Comparison of ENCODE assay signal across 11 cellular contexts in genomic region chr9:134551657-134552348, GRCh38.
DNase-seq lines count a peak whose midpoint lies in the region; ATAC-seq and TF ChIP-seq lines count a peak whose summit lies in the region.
"Had no signal": no experiment of that assay in that cellular context is flagged by ENCODE, and none has a peak within 500 bp of the region (broad histone marks: within the 10 kb centered on the region; RNA-seq: fewer than 3 reads in every experiment).

No MANE protein-coding gene starts in this region.

- TF ChIP-seq CTCF in fibroblast of lung (conservative IDR thresholded peaks at IDR 0.05 in 1 of 2, IDR thresholded peaks at IDR 0.05 in 1 of 2; ENCODE audit: low read depth in 1 of 2, low read length in 2 of 2): no peak
- TF ChIP-seq CTCF in neural progenitor cell (IDR thresholded peaks at IDR 0.05): no peak

- H3K27ac Mint-ChIP-seq in neural progenitor cell: peak overlapping the region; percentile 37
- no peak overlapping the region for H3K27ac Mint-ChIP-seq in stimulated activated effector memory CD8-positive, alpha-beta T cell treated with anti-CD3 and anti-CD28 coated beads, Interleukin-12 subunit alpha, Interleukin-12 subunit beta, amount 100 ng/mL, for 72 hours

- H3K4me1 ChIP-seq in fibroblast of lung (ENCODE audit: control insufficient read depth, extremely low read depth, insufficient read depth, low read length): peaks cover 26% of the 10 kb centered on the region
- no peaks in the 10 kb centered on the region for H3K4me1 ChIP-seq in neural progenitor cell
- H3K4me1 ChIP-seq: pancreas had no signal

- no peak overlapping the region for H3K9ac ChIP-seq in fibroblast of lung (ENCODE audit: insufficient read depth, low read length)
- H3K9ac ChIP-seq in neural progenitor cell: no peak overlapping the region

- H3K4me3 ChIP-seq in fibroblast of lung (replicated peaks in 1 of 4; ENCODE audit: control extremely low read depth in 1 of 4, insufficient read depth in 1 of 4, low read depth in 3 of 4, low read length in 4 of 4) (no peak overlapping the region), neural progenitor cell (no peak overlapping the region)
- H3K4me3 ChIP-seq: pancreas had no signal

- H3K9me3 ChIP-seq in fibroblast of lung (ENCODE audit: control insufficient read depth, insufficient read depth, low read depth, low read length): no peaks in the 10 kb centered on the region
- H3K9me3 ChIP-seq in neural progenitor cell (ENCODE audit: low read depth): no peaks in the 10 kb centered on the region
- H3K9me3 ChIP-seq: pancreas had no signal

- H3K27ac ChIP-seq in fibroblast of lung (ENCODE audit: insufficient read depth, low read length) (peak overlapping the region; percentile 42), neural progenitor cell (no peak overlapping the region)
- H3K27ac ChIP-seq: epithelial cell of prostate, pancreas had no signal

- DNase-seq in CD1c-positive myeloid dendritic cell (ENCODE audit: extremely low spot score): peak; percentile 9
- peak; percentile 78 to 80 for DNase-seq in NOMO-1 (lab: John Stamatoyannopoulos, UW; ENCODE audit: unreplicated experiment in 2 of 2)
- peak; percentile 83 to 98 for DNase-seq in fibroblast of lung (ENCODE audit: low read depth in 2 of 2)
- DNase-seq in neural progenitor cell (ENCODE audit: low spot score): no peak
- no peak for DNase-seq in NCI-H82 (lab: John Stamatoyannopoulos, UW)
- DNase-seq in stimulated activated effector memory CD8-positive, alpha-beta T cell treated with anti-CD3 and anti-CD28 coated beads, Interleukin-12 subunit alpha, Interleukin-12 subunit beta, amount 100 ng/mL, for 72 hours (ENCODE audit: low spot score in 2 of 2): no peak
- DNase-seq: NCI-H524 had no signal

- no peak for ATAC-seq in HG02642 (IDR thresholded peaks at IDR 0.05; ENCODE audit: poor library complexity, unreplicated experiment)
- ATAC-seq in GM21717 (IDR thresholded peaks at IDR 0.05; ENCODE audit: unreplicated experiment): no peak
- ATAC-seq in stimulated activated effector memory CD8-positive, alpha-beta T cell treated with anti-CD3 and anti-CD28 coated beads, Interleukin-12 subunit alpha, Interleukin-12 subunit beta, amount 100 ng/mL, for 72 hours: no peak

- H3K9me3 Mint-ChIP-seq in neural progenitor cell: peaks cover 6% of the 10 kb centered on the region
- no peaks in the 10 kb centered on the region for H3K9me3 Mint-ChIP-seq in stimulated activated effector memory CD8-positive, alpha-beta T cell treated with anti-CD3 and anti-CD28 coated beads, Interleukin-12 subunit alpha, Interleukin-12 subunit beta, amount 100 ng/mL, for 72 hours

- H3K79me2 ChIP-seq in fibroblast of lung (ENCODE audit: control insufficient read depth, insufficient read depth, low read length) (no peaks in the 10 kb centered on the region), neural progenitor cell (ENCODE audit: low read depth) (no peaks in the 10 kb centered on the region)

- H4K20me1 ChIP-seq in fibroblast of lung (ENCODE audit: control insufficient read depth, extremely low read depth, insufficient read depth, low read length) (no peaks in the 10 kb centered on the region), neural progenitor cell (ENCODE audit: low read depth) (no peaks in the 10 kb centered on the region)

- H3K4me3 Mint-ChIP-seq in neural progenitor cell: no peak overlapping the region
- H3K4me3 Mint-ChIP-seq in stimulated activated effector memory CD8-positive, alpha-beta T cell treated with anti-CD3 and anti-CD28 coated beads, Interleukin-12 subunit alpha, Interleukin-12 subunit beta, amount 100 ng/mL, for 72 hours: no peak overlapping the region

- no peak overlapping the region for H2AFZ ChIP-seq in fibroblast of lung (ENCODE audit: low read length)
- no peak overlapping the region for H2AFZ ChIP-seq in neural progenitor cell (replicated peaks)

- no peaks in the 10 kb centered on the region for H3F3A ChIP-seq in neural progenitor cell (ENCODE audit: low read depth)

- H3K27me3 ChIP-seq in fibroblast of lung (ENCODE audit: control insufficient read depth, insufficient read depth, low read length): no peaks in the 10 kb centered on the region
- no peaks in the 10 kb centered on the region for H3K27me3 ChIP-seq in neural progenitor cell
- H3K27me3 ChIP-seq: pancreas had no signal

- H3K27me3 Mint-ChIP-seq in neural progenitor cell (ENCODE audit: insufficient read depth, low read depth): peaks cover 12% of the 10 kb centered on the region

- peaks cover 23% of the 10 kb centered on the region for H3K4me1 Mint-ChIP-seq in neural progenitor cell
- H3K4me1 Mint-ChIP-seq in stimulated activated effector memory CD8-positive, alpha-beta T cell treated with anti-CD3 and anti-CD28 coated beads, Interleukin-12 subunit alpha, Interleukin-12 subunit beta, amount 100 ng/mL, for 72 hours: no peaks in the 10 kb centered on the region

- H3K36me3 Mint-ChIP-seq in neural progenitor cell: no peaks in the 10 kb centered on the region
- H3K36me3 Mint-ChIP-seq in stimulated activated effector memory CD8-positive, alpha-beta T cell treated with anti-CD3 and anti-CD28 coated beads, Interleukin-12 subunit alpha, Interleukin-12 subunit beta, amount 100 ng/mL, for 72 hours: no peaks in the 10 kb centered on the region

- H3K36me3 ChIP-seq in fibroblast of lung (ENCODE audit: control insufficient read depth, insufficient read depth, low read length) (no peaks in the 10 kb centered on the region), neural progenitor cell (no peaks in the 10 kb centered on the region)
- H3K36me3 ChIP-seq: pancreas had no signal

- H3K4me2 ChIP-seq in fibroblast of lung (ENCODE audit: extremely low read depth, insufficient read depth, low read length) (peak overlapping the region; percentile 11), neural progenitor cell (no peak overlapping the region)

Comparison
In these comparisons a context has a peak if more than half of its experiments do, and no peak if none do; other contexts are left out.
1. DNase-seq: peak in CD1c-positive myeloid dendritic cell (single experiment), NOMO-1 (2 of 2) and fibroblast of lung (2 of 2); none in neural progenitor cell (single experiment), NCI-H82 (single experiment) and stimulated activated effector memory CD8-positive, alpha-beta T cell treated with anti-CD3 and anti-CD28 coated beads, Interleukin-12 subunit alpha, Interleukin-12 subunit beta, amount 100 ng/mL, for 72 hours (0 of 2).